ENCODE assay signal across 1 cellular context in the genomic region with DNA sequence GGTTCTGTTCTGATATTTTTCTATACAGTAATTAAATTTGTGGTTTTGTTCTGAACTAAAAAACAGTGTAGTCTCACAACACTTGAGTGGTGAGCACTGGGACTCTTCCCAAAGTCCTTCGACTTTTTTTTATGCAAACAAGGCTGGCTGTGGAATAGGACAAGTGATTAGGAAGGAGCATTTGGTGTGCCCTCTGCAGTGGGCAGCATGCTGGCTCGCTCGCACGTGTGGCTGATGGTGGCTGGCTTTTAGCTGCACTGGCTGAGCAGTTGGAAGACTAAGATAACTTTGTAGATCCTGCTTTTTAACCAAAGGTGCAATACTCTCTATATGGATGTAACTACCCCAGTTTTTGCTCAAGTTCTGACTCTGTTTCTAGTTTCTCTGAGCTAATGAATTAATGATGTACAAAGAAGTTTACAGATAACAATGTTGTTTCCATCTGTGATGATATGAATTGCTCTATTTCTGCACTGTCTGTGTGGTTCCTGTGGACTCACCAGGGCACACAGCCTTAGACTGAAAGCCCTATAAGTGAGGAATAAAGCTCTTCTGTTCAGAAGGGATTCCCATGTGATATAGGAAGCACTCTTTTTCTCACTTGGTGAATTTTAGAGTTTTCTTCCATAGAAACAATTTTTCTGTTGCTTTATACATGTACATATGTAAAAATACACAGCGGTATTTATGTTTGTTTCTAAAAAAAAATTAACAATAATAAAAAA.
TF ChIP-seq lines count a peak whose summit lies in the region.

No MANE protein-coding gene starts in this region.

TF ChIP-seq in GM23338, 12 proteins besides CTCF, POLR2A, EP300 and RAD21:
- no peak for TF ChIP-seq STAT1 (IDR thresholded peaks at IDR 0.05; ENCODE audit: unreplicated experiment)
